Comparison of ENCODE assay signal across 18 cellular contexts in genomic region chr15:26686547-26687187, GRCh38.
A peak's percentile ranks its signal among the peaks of the same experiment; 100 is the strongest.
DNase-seq lines count a peak whose midpoint lies in the region; ATAC-seq and TF ChIP-seq lines count a peak whose summit lies in the region.
"Had no signal": no experiment of that assay in that cellular context is flagged by ENCODE, and none has a peak within 500 bp of the region (broad histone marks: within the 10 kb centered on the region; RNA-seq: fewer than 3 reads in every experiment).

No MANE protein-coding gene starts in this region.

- WGBS in H9 (ENCODE audit: extremely low coverage, insufficient read length, low lambda C conversion rate) = no CpG with 5 or more reads among the region's 11 CpGs

- H3K9me3 Mint-ChIP-seq in H9 (no peaks in the 10 kb centered on the region), GM23338 (no peaks in the 10 kb centered on the region)

- H3K4ac ChIP-seq in H9 (ENCODE audit: low read depth, low read length) = no peak overlapping the region

- H3K4me1 Mint-ChIP-seq in H9 = peaks cover 50 to 51% of the 10 kb centered on the region in 2 experiments
- H3K4me1 Mint-ChIP-seq in GM23338 = peaks cover 74% of the 10 kb centered on the region
- H3K4me1 Mint-ChIP-seq: CD4-positive, CD25-positive, alpha-beta regulatory T cell; CD8-positive, alpha-beta memory T cell had no signal

- H4K8ac ChIP-seq in H9 (replicated peaks; ENCODE audit: insufficient read length, low read depth, low read length) = no peak overlapping the region

- H2BK15ac ChIP-seq in H9 (ENCODE audit: low read depth, low read length) = no peak overlapping the region

- no peak overlapping the region for H2BK120ac ChIP-seq in H9 (ENCODE audit: low read depth, low read length, poor library complexity, severe bottlenecking)

- no peak overlapping the region for H3K4me3 ChIP-seq in GM23338
- H3K4me3 ChIP-seq: K562 had no signal

- H2AFZ ChIP-seq in H9 (ENCODE audit: low read length) (no peak overlapping the region), GM23338 (no peak overlapping the region)

- H3K4me2 ChIP-seq in H9 (ENCODE audit: insufficient read depth, insufficient read length, low read length) (no peak overlapping the region), GM23338 (no peak overlapping the region)

- peaks cover 6% of the 10 kb centered on the region; the same call in 1 of the 2 replicates for H3F3A ChIP-seq in GM23338 (replicated peaks; ENCODE audit: low read depth)

- H3K56ac ChIP-seq in H9 (ENCODE audit: insufficient read length, low read depth, low read length) = no peak overlapping the region

- no peak overlapping the region for H3K14ac ChIP-seq in H9 (ENCODE audit: insufficient read depth, low read length)

- ATAC-seq in GM23338 = no peak
- ATAC-seq in GM18505 (IDR thresholded peaks at IDR 0.05; ENCODE audit: unreplicated experiment) = no peak
- ATAC-seq: K562 had no signal

- H4K20me1 ChIP-seq in H9 (ENCODE audit: control insufficient read depth, insufficient read depth, insufficient read length) (no peaks in the 10 kb centered on the region), GM23338 (replicated peaks; ENCODE audit: insufficient read depth) (no peaks in the 10 kb centered on the region; the same call in 1 of the 2 replicates)

- H3K9me3 ChIP-seq in H9 (ENCODE audit: control insufficient read depth, low read depth, low read length) = no peaks in the 10 kb centered on the region
- H3K9me3 ChIP-seq: BE2C had no signal

- no peak overlapping the region for H2BK12ac ChIP-seq in H9 (ENCODE audit: insufficient read length, low read depth, low read length)

- in situ Hi-C loops in G401 (cut with HindIII; ENCODE audit: low sequenced_read_pairs) (no loop called here), GM13977 (cut with MboI; ENCODE audit: low pct_unique_long_range_greater_than_20kb, low sequenced_read_pairs, unreplicated experiment) (no loop called here)

- peaks cover 0 to 3% (median 2%) of the 10 kb centered on the region in 3 experiments; a peak in 2 of 7 replicates for H3K36me3 Mint-ChIP-seq in H9 (ENCODE audit: insufficient read depth in 1 of 3, low read depth in 3 of 3)
- peaks cover 14% of the 10 kb centered on the region for H3K36me3 Mint-ChIP-seq in GM23338 (ENCODE audit: low read depth)
- H3K36me3 Mint-ChIP-seq: CD4-positive, CD25-positive, alpha-beta regulatory T cell; CD8-positive, alpha-beta memory T cell had no signal

- peaks cover 19% of the 10 kb centered on the region; the same call in 1 of the 2 replicates for H3K4me1 ChIP-seq in H9 (ENCODE audit: insufficient read depth, low read length)
- peaks cover 61% of the 10 kb centered on the region for H3K4me1 ChIP-seq in GM23338 (ENCODE audit: insufficient read depth)
- H3K4me1 ChIP-seq: BE2C had no signal

- H3K4me3 Mint-ChIP-seq in H9 (no peak overlapping the region), GM23338 (no peak overlapping the region)
- H3K4me3 Mint-ChIP-seq: CD4-positive, CD25-positive, alpha-beta regulatory T cell; CD8-positive, alpha-beta memory T cell had no signal

- no peak for TF ChIP-seq POLR2A in GM18505 (IDR thresholded peaks at IDR 0.05; ENCODE audit: borderline replicate concordance, extremely low read depth, insufficient read depth, insufficient read length)

- H3K27ac ChIP-seq in H9 (ENCODE audit: insufficient read length, low read depth, low read length) = no peak overlapping the region
- H3K27ac ChIP-seq in GM23338 (ENCODE audit: low read depth) = no peak overlapping the region

- H4K91ac ChIP-seq in H9 (ENCODE audit: insufficient read length, low read depth, low read length) = no peak overlapping the region

- no peak overlapping the region for H3K23ac ChIP-seq in H9 (ENCODE audit: insufficient read length, low read depth, low read length)

- H3K27me3 ChIP-seq in H9 (ENCODE audit: insufficient read depth, low read length) (no peaks in the 10 kb centered on the region), GM23338 (ENCODE audit: insufficient read depth) (no peaks in the 10 kb centered on the region)
- H3K27me3 ChIP-seq: BE2C had no signal

- peak overlapping the region; percentile 53 for H3K18ac ChIP-seq in H9 (ENCODE audit: insufficient read length, low read depth, low read length)

- H4K5ac ChIP-seq in H9 (ENCODE audit: insufficient read length, low read depth, low read length) = no peak overlapping the region

- H3K27me3 Mint-ChIP-seq in H9 (ENCODE audit: low read depth) = no peaks in the 10 kb centered on the region
- peaks cover 20% of the 10 kb centered on the region for H3K27me3 Mint-ChIP-seq in GM23338 (ENCODE audit: insufficient read depth, low read depth, poor library complexity)
- H3K27me3 Mint-ChIP-seq: CD4-positive, CD25-positive, alpha-beta regulatory T cell; CD8-positive, alpha-beta memory T cell had no signal

- peaks cover 3% of the 10 kb centered on the region for H3K79me1 ChIP-seq in H9 (ENCODE audit: insufficient read depth, low read depth, low read length, poor library complexity, severe bottlenecking)

- DNase-seq in G401 (ENCODE audit: low spot score) (peak; percentile 55), H9 (no peak), cerebellar cortex (ENCODE audit: low spot score) (peak; percentile 47), midbrain (lab: John Stamatoyannopoulos, UW) (peak; percentile 35), GM23338 (ENCODE audit: low spot score) (no peak), GM13977 (ENCODE audit: low spot score) (no peak)
- DNase-seq: ACHN; BE2C; CD4-positive, CD25-positive, alpha-beta regulatory T cell; CD8-positive, alpha-beta memory T cell; DMS 273 treated with DMSO at 0.1 percent for 48 hours; DMS53; GDM1; GOT3; H7; IMR-90 had no signal

- no peak overlapping the region for H3T11ph ChIP-seq in H9 (ENCODE audit: low read length)

- no peak overlapping the region for H2BK20ac ChIP-seq in H9 (ENCODE audit: low read depth, low read length, poor library complexity, severe bottlenecking)

- no peaks in the 10 kb centered on the region for H3K36me3 ChIP-seq in GM23338 (ENCODE audit: insufficient read depth)
- H3K36me3 ChIP-seq: BE2C had no signal

- H3K23me2 ChIP-seq in H9 (ENCODE audit: insufficient read length, low read depth, low read length, poor library complexity, severe bottlenecking) = no peaks in the 10 kb centered on the region

- H3K9me2 ChIP-seq in GM23338 (ENCODE audit: insufficient read depth) = no peaks in the 10 kb centered on the region

- H3K9ac ChIP-seq in H9 (ENCODE audit: extremely low read depth, insufficient read length, low read length) = no peak overlapping the region

- TF ChIP-seq CTCF in H9 (conservative IDR thresholded peaks at IDR 0.05) (no peak), GM23338 (conservative IDR thresholded peaks at IDR 0.05; ENCODE audit: low read depth in 2 of 2) (no peak), GM13977 (IDR thresholded peaks at IDR 0.05; ENCODE audit: extremely low read depth, insufficient read depth, missing control alignments) (no peak)

- H3K27ac Mint-ChIP-seq in H9 = no peak overlapping the region
- no peak overlapping the region for H3K27ac Mint-ChIP-seq in GM23338
- H3K27ac Mint-ChIP-seq: CD4-positive, CD25-positive, alpha-beta regulatory T cell; CD8-positive, alpha-beta memory T cell had no signal

- no peak overlapping the region for H2AK5ac ChIP-seq in H9 (ENCODE audit: insufficient read length, low read length)

- H2BK5ac ChIP-seq in H9 (ENCODE audit: insufficient read length, low read length) = no peak overlapping the region

- H3K79me2 ChIP-seq in H9 (ENCODE audit: insufficient read depth, low read length) (peaks cover 13% of the 10 kb centered on the region; the same call in 1 of the 2 replicates), GM23338 (replicated peaks; ENCODE audit: insufficient read depth) (peaks cover 81% of the 10 kb centered on the region)

TF ChIP-seq in GM23338, 12 proteins besides CTCF, POLR2A, EP300 and RAD21 (continues in another document):
- TF ChIP-seq ZNF114 (CRISPR knock-in tag; IDR thresholded peaks at IDR 0.05) (no peak), JUNB (IDR thresholded peaks at IDR 0.05; ENCODE audit: unreplicated experiment) (no peak), NANOG (IDR thresholded peaks at IDR 0.05; ENCODE audit: borderline replicate concordance) (no peak), STAT1 (IDR thresholded peaks at IDR 0.05; ENCODE audit: unreplicated experiment) (no peak), EZH2phosphoT487 (IDR thresholded peaks at IDR 0.05; ENCODE audit: unreplicated experiment) (no peak), ETS1 (IDR thresholded peaks at IDR 0.05) (no peak), EZH2 (IDR thresholded peaks at IDR 0.05; ENCODE audit: low read depth, unreplicated experiment) (no peak), ZNF331 (CRISPR knock-in tag; IDR thresholded peaks at IDR 0.05; ENCODE audit: low read depth) (no peak), POLR2AphosphoS5 (IDR thresholded peaks at IDR 0.05; ENCODE audit: low read depth) (no peak)

Comparison
In these comparisons a context has a peak if more than half of its experiments do, and no peak if none do; other contexts are left out.
1. DNase-seq: peak in G401 (single experiment), cerebellar cortex (single experiment) and midbrain (single experiment); none in H9 (single experiment), GM23338 (single experiment) and GM13977 (single experiment).